27 cellular contexts compared by ENCODE assay signal in the genomic region with DNA sequence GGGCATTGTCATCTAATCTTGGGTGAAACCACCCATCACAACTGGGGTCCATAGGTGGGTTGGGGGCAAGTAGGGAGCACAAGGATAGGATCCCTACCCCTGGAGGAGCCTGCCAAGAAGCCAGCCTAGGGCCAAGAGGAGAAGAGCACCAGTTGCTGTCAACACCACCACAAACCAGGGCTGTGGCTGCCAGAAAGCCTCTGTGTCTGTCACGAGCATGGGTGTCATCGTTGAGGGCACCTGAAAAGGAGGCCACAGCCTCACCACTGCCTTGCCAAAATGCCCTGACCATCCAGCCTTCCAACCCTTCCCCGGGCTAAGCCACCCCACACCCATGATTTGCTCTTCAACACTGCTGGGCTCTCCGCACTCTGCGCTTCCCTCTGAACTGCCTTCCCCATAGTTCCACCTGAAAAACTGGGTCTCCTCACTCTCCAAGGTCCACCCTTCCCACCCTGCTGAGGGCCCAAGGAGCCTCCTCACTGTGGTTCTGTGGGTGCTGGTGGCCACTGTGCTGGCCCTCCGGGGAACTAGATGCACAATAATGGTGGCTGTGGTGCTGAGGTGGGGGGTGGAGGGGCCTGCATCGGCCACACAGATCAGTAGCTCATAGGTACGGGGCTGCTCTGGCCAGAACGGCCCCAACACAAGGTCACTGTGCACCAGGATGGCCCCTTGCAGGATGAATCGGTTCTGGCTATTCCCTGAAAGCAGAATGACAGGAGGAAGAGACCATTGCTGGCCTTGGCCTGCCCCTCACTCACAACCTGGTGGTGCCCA. TPM values are rescaled to one million over a fixed set of nuclear protein-coding genes. Genes with fewer than 3 reads are reported as not detected.
"Had no signal": no experiment of that assay in that cellular context is flagged by ENCODE, and none has a peak within 500 bp of the region (broad histone marks: within the 10 kb centered on the region; RNA-seq: fewer than 3 reads in every experiment).

No MANE protein-coding gene starts in this region.

- FAIRE-seq: colon, endothelial cell of umbilical vein, TTC549 had no signal

- H3K9me3 ChIP-seq: ascending aorta, mucosa of descending colon, upper lobe of left lung had no signal

- H3K36me3 ChIP-seq: ascending aorta, brain microvascular endothelial cell, upper lobe of left lung, WERI-Rb-1 had no signal

- H3K27ac ChIP-seq: ascending aorta, brain microvascular endothelial cell, dorsolateral prefrontal cortex, upper lobe of left lung, WERI-Rb-1 had no signal

- H3K4me1 ChIP-seq: ascending aorta, upper lobe of left lung had no signal

- H3K27me3 ChIP-seq: ascending aorta, brain microvascular endothelial cell, dorsolateral prefrontal cortex, upper lobe of left lung had no signal

- DNase-seq: activated CD4-positive, alpha-beta T cell treated with anti-CD3 and anti-CD28 coated beads, Interleukin-2, amount 50 U/mL, for 4 hours; brain microvascular endothelial cell; central memory CD4-positive, alpha-beta T cell; effector memory CD8-positive, alpha-beta T cell; foreskin melanocyte; hippocampal formation; left cardiac atrium; mesenchymal stem cell; mucosa of descending colon; nephron progenitor cell; occipital lobe; stimulated activated CD4-positive, alpha-beta T cell treated with anti-CD3 and anti-CD28 coated beads, Interleukin-4, amount 100 ng/mL, for 1 hour; stimulated activated naive CD4-positive, alpha-beta T cell treated with Interleukin-2 at 50 U/mL for 16 hours; T-helper 1 cell; upper lobe of left lung; WERI-Rb-1 had no signal

- ATAC-seq: activated naive CD4-positive, alpha-beta T cell treated with anti-CD3 and anti-CD28 coated beads, Interleukin-2, amount 50 U/mL, for 72 hours; effector memory CD8-positive, alpha-beta T cell; esophagus mucosa; left cardiac atrium; mucosa of descending colon had no signal

- H3K4me3 ChIP-seq: ascending aorta, dorsolateral prefrontal cortex, mucosa of descending colon, upper lobe of left lung had no signal

RNA-seq across cellular contexts. Expression of a gene that starts 7.1 kb away (rescaled TPM):
- total RNA-seq: activated CD8-positive, alpha-beta memory T cell treated with anti-CD3 and anti-CD28 coated beads for 36 hours; ascending aorta; endothelial cell of umbilical vein; esophagus mucosa; occipital lobe; renal cortical epithelial cell; subcutaneous adipose tissue had no signal
- polyA plus RNA-seq: adipose tissue had no signal

RNA-seq across cellular contexts. Expression of a gene that starts 10.5 kb away (rescaled TPM):
- total RNA-seq: ascending aorta had no signal
